ENCODE assay signal across 16 cellular contexts in the genomic region with DNA sequence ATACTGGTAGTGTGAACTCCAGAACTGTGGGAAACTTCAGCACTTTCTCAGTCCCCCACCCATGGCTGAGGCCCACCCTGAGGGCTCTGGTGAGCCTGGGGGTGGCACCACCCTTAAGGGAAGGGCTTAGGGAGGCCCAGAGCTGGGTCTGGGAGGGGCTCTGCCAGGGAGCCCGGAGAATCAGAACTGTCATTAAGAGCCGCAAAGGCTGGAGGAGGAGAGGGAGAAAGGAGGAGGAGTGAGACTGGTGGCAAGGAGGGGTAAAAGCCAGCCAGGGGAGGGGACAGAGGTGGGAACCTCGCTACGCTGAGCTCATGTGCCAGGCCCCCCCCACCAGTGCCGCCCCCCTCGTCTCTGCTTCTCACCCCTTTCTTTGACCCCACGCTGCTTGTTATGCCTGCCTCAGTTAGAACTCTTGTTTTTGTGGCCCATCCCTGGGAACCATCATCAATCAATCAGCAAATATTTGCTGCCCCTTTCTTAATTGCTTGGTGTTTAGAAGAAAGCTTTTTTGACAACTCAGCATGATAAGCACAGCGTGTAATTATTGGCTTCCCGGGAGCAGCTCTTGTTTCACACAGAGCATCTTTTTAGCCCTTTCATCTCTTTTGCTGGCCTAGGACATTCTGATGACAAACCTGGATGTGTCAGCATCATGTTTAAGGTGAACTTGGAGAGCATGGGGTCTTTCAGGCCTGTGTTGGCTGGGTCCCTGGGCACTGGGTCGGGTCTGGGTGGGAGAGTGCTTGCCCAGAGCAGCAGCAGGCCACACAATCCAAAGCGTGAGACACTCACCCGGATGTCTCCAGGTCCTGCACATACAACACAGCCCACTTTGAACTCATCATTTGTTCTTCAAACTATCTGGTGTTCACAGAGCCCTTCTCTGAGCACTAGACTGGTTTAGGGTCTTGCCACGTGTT.
"Had no signal": no experiment of that assay in that cellular context is flagged by ENCODE, and none has a peak within 500 bp of the region (broad histone marks: within the 10 kb centered on the region; RNA-seq: fewer than 3 reads in every experiment).

No MANE protein-coding gene starts in this region.

- H3K4me3 Mint-ChIP-seq: activated naive CD8-positive, alpha-beta T cell; activated T-cell treated with anti-CD3 and anti-CD28 coated beads, Interleukin-2, amount 50 U/mL, for 4 hours; natural killer cell treated with Interleukin-12 subunit alpha and Interleukin-12 subunit beta and Interleukin-15 and Interleukin-18, amount 100 ng/mL, for 72 hours; stimulated activated memory B cell treated with anti-CD40 and anti-IgM and Interleukin-4, amounts not matched to agents 10 μg/mL and 1 μg/mL and 100 μg/mL, for 72 hours; T-helper 2 cell treated with Interferon-gamma antibody and Interleukin-4, amounts not matched to agents 5 μg/mL and 100 μg/mL, for 36 hours had no signal

- H3K36me3 ChIP-seq: brain microvascular endothelial cell, tibial nerve had no signal

- ATAC-seq: activated CD4-positive, CD25-positive, alpha-beta regulatory T cell treated with anti-CD3 and anti-CD28 coated beads, Interleukin-2, amount 50 U/mL, for 24 hours; activated T-cell treated with anti-CD3 and anti-CD28 coated beads, Interleukin-2, amount 50 U/mL, for 4 hours; esophagus mucosa; left cardiac atrium; natural killer cell treated with Interleukin-12 subunit alpha and Interleukin-12 subunit beta and Interleukin-15 and Interleukin-18, amount 100 ng/mL, for 72 hours; stimulated activated memory B cell treated with anti-CD40 and anti-IgM and Interleukin-4, amounts not matched to agents 10 μg/mL and 1 μg/mL and 100 μg/mL, for 72 hours had no signal

- H3K27me3 ChIP-seq: brain microvascular endothelial cell, tibial nerve had no signal

- H3K27me3 Mint-ChIP-seq: activated naive CD8-positive, alpha-beta T cell had no signal

- H3K27ac Mint-ChIP-seq: activated naive CD8-positive, alpha-beta T cell; natural killer cell treated with Interleukin-12 subunit alpha and Interleukin-12 subunit beta and Interleukin-15 and Interleukin-18, amount 100 ng/mL, for 72 hours; stimulated activated memory B cell treated with anti-CD40 and anti-IgM and Interleukin-4, amounts not matched to agents 10 μg/mL and 1 μg/mL and 100 μg/mL, for 72 hours; T-helper 2 cell treated with Interferon-gamma antibody and Interleukin-4, amounts not matched to agents 5 μg/mL and 100 μg/mL, for 36 hours had no signal

- H3K4me1 ChIP-seq: tibial nerve had no signal

- H3K9me3 Mint-ChIP-seq: natural killer cell treated with Interleukin-12 subunit alpha and Interleukin-12 subunit beta and Interleukin-15 and Interleukin-18, amount 100 ng/mL, for 72 hours; T-helper 2 cell treated with Interferon-gamma antibody and Interleukin-4, amounts not matched to agents 5 μg/mL and 100 μg/mL, for 36 hours had no signal

- DNase-seq: activated CD4-positive, alpha-beta T cell treated with anti-CD3 and anti-CD28 coated beads, Interleukin-2, amount 50 U/mL, for 4 hours; activated effector memory CD4-positive, alpha-beta T cell treated with anti-CD3 and anti-CD28 coated beads, Interleukin-2, amount 50 U/mL, for 16 hours; activated T-cell treated with anti-CD3 and anti-CD28 coated beads, Interleukin-2, amount 50 U/mL, for 4 hours; brain microvascular endothelial cell; cerebellar nuclear complex; dermis blood vessel endothelial cell; glutamatergic neuron; left cardiac atrium; small intestine had no signal

- H3K4me3 ChIP-seq: tibial nerve had no signal

- H3K36me3 Mint-ChIP-seq: activated naive CD8-positive, alpha-beta T cell; natural killer cell treated with Interleukin-12 subunit alpha and Interleukin-12 subunit beta and Interleukin-15 and Interleukin-18, amount 100 ng/mL, for 72 hours had no signal

- H3K27ac ChIP-seq: brain microvascular endothelial cell, tibial nerve had no signal
